In genomic region chr3:194468086-194468485, GRCh38 we compare ENCODE assay signal across 16 cellular contexts. TPM values are rescaled to one million over a fixed set of nuclear protein-coding genes. Genes with fewer than 3 reads are reported as not detected.
DNase-seq lines count a peak whose midpoint lies in the region; ATAC-seq and TF ChIP-seq lines count a peak whose summit lies in the region.
"Had no signal": no experiment of that assay in that cellular context is flagged by ENCODE, and none has a peak within 500 bp of the region (broad histone marks: within the 10 kb centered on the region; RNA-seq: fewer than 3 reads in every experiment).

No MANE protein-coding gene starts in this region.

- H2AK5ac ChIP-seq in IMR-90 (ENCODE audit: low read depth, low read length) = no peak overlapping the region
- no peak overlapping the region for H2AK5ac ChIP-seq in mesenchymal stem cell (ENCODE audit: low read length, severe bottlenecking)

- H3K79me1 ChIP-seq in IMR-90 (ENCODE audit: low read depth in 1 of 2, low read length in 2 of 2) (peaks cover 0 to 48% of the 10 kb centered on the region in 2 experiments; a peak in 3 of 4 replicates), mesenchymal stem cell (replicated peaks; ENCODE audit: low read length, poor library complexity, severe bottlenecking) (peaks cover 9% of the 10 kb centered on the region)

- H2BK5ac ChIP-seq in IMR-90 (ENCODE audit: low read depth, low read length, poor library complexity, severe bottlenecking) (no peak overlapping the region), mesenchymal stem cell (ENCODE audit: low read depth, low read length, poor library complexity, severe bottlenecking) (no peak overlapping the region)

- H3K4me3 ChIP-seq in AG10803 (ENCODE audit: low read length) = no peak overlapping the region
- H3K4me3 ChIP-seq in IMR-90 (ENCODE audit: insufficient read depth, low read depth, low read length) = no peak overlapping the region
- H3K4me3 ChIP-seq in adipocyte (ENCODE audit: low read length) = no peak overlapping the region
- H3K4me3 ChIP-seq in mesenchymal stem cell (ENCODE audit: insufficient read depth in 1 of 2, low read depth in 1 of 2, low read length in 2 of 2) = no peak overlapping the region
- H3K4me3 ChIP-seq: A549; BLaER1 treated with 17β-estradiol and CSF1 and Interleukin-3, amounts not matched to agents 10 nM and 100 nM had no signal

- POLR2A ChIA-PET in IMR-90 (lab: Charles Lee; ENCODE audit: unreplicated experiment) = no interaction called here

- no peak overlapping the region for H2BK20ac ChIP-seq in IMR-90 (ENCODE audit: low read depth, low read length)

- peaks cover 79% of the 10 kb centered on the region for H4K20me1 ChIP-seq in IMR-90 (ENCODE audit: insufficient read depth, low read length)

- no peak for TF ChIP-seq RAD21 in IMR-90 (IDR thresholded peaks at IDR 0.05; ENCODE audit: low read length)

- H2AFZ ChIP-seq in IMR-90 (replicated peaks; ENCODE audit: low read length, poor library complexity) = no peak overlapping the region
- no peak overlapping the region for H2AFZ ChIP-seq in mesenchymal stem cell (ENCODE audit: low read depth, low read length)

- H3K4me1 ChIP-seq in IMR-90 (ENCODE audit: control insufficient read depth, insufficient read depth, low read length) = peaks cover 13% of the 10 kb centered on the region
- H3K4me1 ChIP-seq in adipocyte (ENCODE audit: control insufficient read depth, insufficient read depth, low read length) = peaks cover 33% of the 10 kb centered on the region
- peaks cover 2% of the 10 kb centered on the region for H3K4me1 ChIP-seq in mesenchymal stem cell (ENCODE audit: control insufficient read depth, insufficient read depth, low read depth, low read length)

- H3K9ac ChIP-seq in IMR-90 (ENCODE audit: low read depth, low read length) = no peak overlapping the region
- H3K9ac ChIP-seq in adipocyte (ENCODE audit: low read length) = peak overlapping the region; percentile 24
- peak overlapping the region; percentile 27 for H3K9ac ChIP-seq in mesenchymal stem cell (ENCODE audit: low read length)
- H3K9ac ChIP-seq: KMS-11 had no signal

- H4K8ac ChIP-seq in IMR-90 (ENCODE audit: low read depth in 2 of 2, low read length in 2 of 2) (no peak overlapping the region), mesenchymal stem cell (ENCODE audit: low read length) (no peak overlapping the region)

- no peak overlapping the region for H3K56ac ChIP-seq in IMR-90 (ENCODE audit: extremely low read depth, insufficient read depth, low read length)

- TF ChIP-seq CTCF in AG10803 (conservative IDR thresholded peaks at IDR 0.05; ENCODE audit: low read length) (no peak), IMR-90 (conservative IDR thresholded peaks at IDR 0.05; ENCODE audit: low read depth, low read length) (no peak)

- H3K23ac ChIP-seq in IMR-90 (ENCODE audit: low read depth, low read length) (no peak overlapping the region), mesenchymal stem cell (ENCODE audit: low read length in 2 of 2) (no peak overlapping the region)

- no peak overlapping the region for H4K5ac ChIP-seq in IMR-90 (ENCODE audit: low read depth, low read length)

- dilution Hi-C loops in IMR-90 (cut with HindIII; ENCODE audit: low sequenced_read_pairs, unreplicated experiment) = no loop called here

- no peak for ATAC-seq in IMR-90 (ENCODE audit: low read depth)
- ATAC-seq in GM19328 (IDR thresholded peaks at IDR 0.05; ENCODE audit: unreplicated experiment) = no peak
- ATAC-seq: A549; CD8-positive, alpha-beta T cell; Panc1 had no signal

- H2BK15ac ChIP-seq in IMR-90 (ENCODE audit: low read depth, low read length) = no peak overlapping the region
- no peak overlapping the region for H2BK15ac ChIP-seq in mesenchymal stem cell (ENCODE audit: low read depth, poor library complexity, severe bottlenecking)

- CTCF ChIA-PET in IMR-90 (lab: Yijun Ruan, JAX) = interaction anchor here (1.0 kb wide), 1 partner anchor 126 kb away, joined by 5 read pairs; no protein-coding TSS in a partner anchor

- BruUV-seq in IMR-90 (replicated peaks; lab: Mats Ljungman, UMichigan) = no TSS peak

- H3K27ac ChIP-seq in IMR-90 (ENCODE audit: insufficient read depth, low read length) (no peak overlapping the region), mesenchymal stem cell (ENCODE audit: low read length, poor library complexity, severe bottlenecking) (no peak overlapping the region)
- H3K27ac ChIP-seq: BLaER1 treated with 17β-estradiol and CSF1 and Interleukin-3, amounts not matched to agents 10 nM and 100 nM; KMS-11 had no signal

- no peak overlapping the region for H2BK120ac ChIP-seq in IMR-90 (ENCODE audit: low read depth, low read length)
- H2BK120ac ChIP-seq in mesenchymal stem cell (ENCODE audit: low read depth, low read length) = no peak overlapping the region

- H3K14ac ChIP-seq in IMR-90 (replicated peaks; ENCODE audit: low read depth, low read length) (no peak overlapping the region), mesenchymal stem cell (ENCODE audit: low read length in 2 of 2) (no peak overlapping the region)

- H4K91ac ChIP-seq in IMR-90 (ENCODE audit: insufficient read depth, low read depth, low read length) (no peak overlapping the region), mesenchymal stem cell (ENCODE audit: low read length) (no peak overlapping the region)

- peak; percentile 33 for DNase-seq in AG10803 (ENCODE audit: low read depth)
- DNase-seq in IMR-90 = peak; percentile 48
- peak; percentile 59 for DNase-seq in adipocyte (ENCODE audit: low read depth)
- DNase-seq in mesenchymal stem cell = no peak
- no peak for DNase-seq in middle frontal gyrus (ENCODE audit: extremely low spot score, low spot score)
- DNase-seq in NCI-H1417 treated with DMSO at 0.1 percent for 48 hours (lab: John Stamatoyannopoulos, UW) = no peak
- DNase-seq: Calu3; CD8-positive, alpha-beta T cell; NCI-H1436; NCI-H1930; NCI-H226 had no signal

- no peak overlapping the region for H2BK12ac ChIP-seq in mesenchymal stem cell (ENCODE audit: low read length in 2 of 2)

- no peaks in the 10 kb centered on the region for H3K36me3 ChIP-seq in IMR-90 (ENCODE audit: control insufficient read depth, insufficient read depth, low read length)
- no peaks in the 10 kb centered on the region for H3K36me3 ChIP-seq in adipocyte (ENCODE audit: control insufficient read depth, insufficient read depth, low read length, severe bottlenecking)
- peaks cover 0 to 21% of the 10 kb centered on the region in 2 experiments for H3K36me3 ChIP-seq in mesenchymal stem cell (ENCODE audit: control insufficient read depth in 1 of 2, insufficient read depth in 2 of 2, low read depth in 1 of 2, low read length in 2 of 2)

- no CpG with 5 or more reads among the region's 3 CpGs for WGBS in IMR-90 (ENCODE audit: extremely low coverage in 2 of 2, insufficient read length in 1 of 2), 2 experiments
- 92% methylated on average over 2 of the region's 3 CpGs for WGBS in mesenchymal stem cell

- H2AK9ac ChIP-seq in IMR-90 (replicated peaks; ENCODE audit: low read depth, low read length, poor library complexity) = no peak overlapping the region

- peaks cover 13% of the 10 kb centered on the region for H3K9me1 ChIP-seq in IMR-90 (ENCODE audit: insufficient read depth, low read length)

- TF ChIP-seq POLR2A in IMR-90 (IDR thresholded peaks at IDR 0.05; ENCODE audit: low read depth, low read length) = no peak

- intact Hi-C loops in IMR-90 (cut with micrococcal nuclease) = no loop called here

- H3K4me2 ChIP-seq in IMR-90 (ENCODE audit: low read depth, low read length) = no peak overlapping the region
- no peak overlapping the region for H3K4me2 ChIP-seq in mesenchymal stem cell (ENCODE audit: low read length, poor library complexity, severe bottlenecking)
- H3K4me2 ChIP-seq: A549, KMS-11 had no signal

- H3K27me3 ChIP-seq in IMR-90 (ENCODE audit: control insufficient read depth, insufficient read depth, low read length) (no peaks in the 10 kb centered on the region), adipocyte (replicated peaks; ENCODE audit: control insufficient read depth, insufficient read depth, low read length) (no peaks in the 10 kb centered on the region), mesenchymal stem cell (ENCODE audit: control insufficient read depth in 1 of 2, insufficient read depth in 1 of 2, low read length in 2 of 2) (no peaks in the 10 kb centered on the region)
- H3K27me3 ChIP-seq: BLaER1 treated with 17β-estradiol and CSF1 and Interleukin-3, amounts not matched to agents 10 nM and 100 nM had no signal

- H3K4ac ChIP-seq in IMR-90 (ENCODE audit: low read depth, low read length) (no peak overlapping the region), mesenchymal stem cell (ENCODE audit: low read depth in 1 of 2, low read length in 2 of 2) (no peak overlapping the region)

- H3K18ac ChIP-seq in IMR-90 (ENCODE audit: low read depth, low read length) = no peak overlapping the region
- H3K18ac ChIP-seq in mesenchymal stem cell (ENCODE audit: low read depth in 1 of 2, low read length in 2 of 2) = no peak overlapping the region

- H3K9me3 ChIP-seq in IMR-90 (ENCODE audit: control insufficient read depth, insufficient read depth, low read length) (no peaks in the 10 kb centered on the region), adipocyte (ENCODE audit: control insufficient read depth, low read length) (no peaks in the 10 kb centered on the region), mesenchymal stem cell (ENCODE audit: control insufficient read depth, low read length) (no peaks in the 10 kb centered on the region)
- H3K9me3 ChIP-seq: A549 had no signal

- in situ Hi-C loops in IMR-90 (cut with MboI; ENCODE audit: low sequenced_read_pairs) = no loop called here

TF ChIP-seq in IMR-90, 13 proteins besides CTCF, POLR2A, EP300 and RAD21:
- TF ChIP-seq SMC3 (IDR thresholded peaks at IDR 0.05; ENCODE audit: low read depth, low read length) (no peak), FOS (IDR thresholded peaks at IDR 0.05; ENCODE audit: low read depth, low read length) (no peak)

RNA-seq across cellular contexts. Expression of gene ATP13A3, which starts 18.7 kb away (rescaled TPM):
- 154 and 284 TPM in 2 replicates for total RNA-seq in IMR-90 (2012; rRNA removed)
- 37.5 and 48.1 TPM in 2 replicates for polyA plus RNA-seq in IMR-90 (2012; rRNA removed)
- 11.9 and 18.2 TPM in 2 replicates for polyA plus RNA-seq in IMR-90 (2012; cell fraction: cytosol; rRNA removed)
- polyA plus RNA-seq in IMR-90 (2012; cell fraction: nucleus; rRNA removed; ENCODE audit: low replicate concordance) = 8.3 and 70.9 TPM in 2 replicates
- polyA plus RNA-seq in mesenchymal stem cell (2013, experiment 1 of 2) = 52.5 TPM
- polyA plus RNA-seq in mesenchymal stem cell (2013, experiment 2 of 2) = 54.3 TPM

Comparison
In these comparisons a context has a peak if more than half of its experiments do, and no peak if none do; other contexts are left out.
1. DNase-seq: peak in AG10803 (single experiment), IMR-90 (single experiment) and adipocyte (single experiment); none in mesenchymal stem cell (single experiment), middle frontal gyrus (single experiment) and NCI-H1417 treated with DMSO at 0.1 percent for 48 hours (single experiment).